In genomic region chr3:468172-468571, GRCh38 we compare ENCODE assay signal across 9 cellular contexts.
A peak's percentile ranks its signal among the peaks of the same experiment; 100 is the strongest.
DNase-seq lines count a peak whose midpoint lies in the region; ATAC-seq and TF ChIP-seq lines count a peak whose summit lies in the region.
"Had no signal": no experiment of that assay in that cellular context is flagged by ENCODE, and none has a peak within 500 bp of the region (broad histone marks: within the 10 kb centered on the region; RNA-seq: fewer than 3 reads in every experiment).

No MANE protein-coding gene starts in this region.

- no peak overlapping the region for H3K27ac Mint-ChIP-seq in osteocyte (ENCODE audit: unreplicated experiment)

- H3K27me3 Mint-ChIP-seq in osteocyte (ENCODE audit: unreplicated experiment): no peaks in the 10 kb centered on the region

- no peaks in the 10 kb centered on the region for H3K4me1 ChIP-seq in ascending aorta

- intact Hi-C loops in ascending aorta (cut with DNase I): no loop called here

- peak in 2 of 3 experiments; percentile 54 to 61 for TF ChIP-seq CTCF in ascending aorta (IDR thresholded peaks at IDR 0.05)
- TF ChIP-seq CTCF in osteocyte (IDR thresholded peaks at IDR 0.05): peak; percentile 8

- H3K9me3 Mint-ChIP-seq in osteocyte (ENCODE audit: unreplicated experiment): peaks cover 23% of the 10 kb centered on the region

- H3K4me3 Mint-ChIP-seq in osteocyte (ENCODE audit: unreplicated experiment): no peak overlapping the region

- H3K27ac ChIP-seq in ascending aorta: no peak overlapping the region

- H3K36me3 ChIP-seq in ascending aorta: no peaks in the 10 kb centered on the region

- H3K27me3 ChIP-seq in ascending aorta: no peaks in the 10 kb centered on the region

- H3K4me3 ChIP-seq in ascending aorta: no peak overlapping the region

- no peaks in the 10 kb centered on the region for H3K4me1 Mint-ChIP-seq in osteocyte (ENCODE audit: unreplicated experiment)

- H3K36me3 Mint-ChIP-seq in osteocyte (ENCODE audit: unreplicated experiment): no peaks in the 10 kb centered on the region

- ATAC-seq in HG02885 (IDR thresholded peaks at IDR 0.05; ENCODE audit: poor library complexity, unreplicated experiment) (peak; percentile 36), GM21723 (IDR thresholded peaks at IDR 0.05; ENCODE audit: unreplicated experiment) (no peak)

- no peaks in the 10 kb centered on the region for H3K9me3 ChIP-seq in ascending aorta

- DNase-seq in DMS 273 (lab: John Stamatoyannopoulos, UW; ENCODE audit: unreplicated experiment): peak; percentile 43
- DNase-seq in DMS 273 treated with DMSO at 0.1 percent for 48 hours (lab: John Stamatoyannopoulos, UW): no peak
- DNase-seq in ascending aorta (ENCODE audit: low spot score in 2 of 2): no peak
- DNase-seq in osteocyte (ENCODE audit: extremely low spot score, unreplicated experiment): no peak
- no peak for DNase-seq in DMS79 (lab: John Stamatoyannopoulos, UW)
- DNase-seq in NOMO-1 treated with DMSO at 0.1 percent for 48 hours (lab: John Stamatoyannopoulos, UW; ENCODE audit: unreplicated experiment): no peak
- DNase-seq: 8988T had no signal
